Comparison of ENCODE assay signal across 8 cellular contexts in genomic region chr15:58269455-58270414, GRCh38.
DNase-seq lines count a peak whose midpoint lies in the region; ATAC-seq, FAIRE-seq and TF ChIP-seq lines count a peak whose summit lies in the region.

No MANE protein-coding gene starts in this region.

- TF ChIP-seq CTCF in C4-2B (conservative IDR thresholded peaks at IDR 0.05) (peak; percentile 86), foreskin fibroblast (IDR thresholded peaks at IDR 0.05; ENCODE audit: low read depth, low read length) (peak; percentile 72), neutrophil (IDR thresholded peaks at IDR 0.05) (peak; percentile 7), omental fat pad (IDR thresholded peaks at IDR 0.05) (no peak)

- H3K4me3 ChIP-seq in foreskin fibroblast (ENCODE audit: low read depth in 1 of 2, low read length in 2 of 2) (no peak overlapping the region), neutrophil (ENCODE audit: low read depth in 1 of 2, low read length in 1 of 2) (no peak overlapping the region)

- H3K9me3 ChIP-seq in neutrophil = no peaks in the 10 kb centered on the region

- no peaks in the 10 kb centered on the region for H3K4me1 ChIP-seq in neutrophil (ENCODE audit: control insufficient read depth in 1 of 2, insufficient read depth in 1 of 2, low read depth in 1 of 2, low read length in 1 of 2)

- H3K36me3 ChIP-seq in neutrophil = no peaks in the 10 kb centered on the region

- ATAC-seq in omental fat pad (ENCODE audit: low FRiP score) = no peak
- no peak for ATAC-seq in HG03135 (IDR thresholded peaks at IDR 0.05; ENCODE audit: unreplicated experiment)

- H3K27ac ChIP-seq in C4-2B (peak overlapping the region; percentile 31; the same call in 1 of the 2 replicates), neutrophil (no peak overlapping the region)

- peak; percentile 74 for FAIRE-seq in GM18507 (lab: Jason Lieb, UNC)

- no peaks in the 10 kb centered on the region for H3K27me3 ChIP-seq in neutrophil

- DNase-seq in GM18507 (ENCODE audit: extremely low spot score, insufficient read length, low read depth) (peak; percentile 12), NCI-H524 treated with DMSO at 0.1 percent for 48 hours (lab: John Stamatoyannopoulos, UW) (peak; percentile 86), activated T-cell treated with anti-CD3 and anti-CD28 coated beads for 4 hours (peak; percentile 10), foreskin fibroblast (peak; percentile 43 to 78), omental fat pad (ENCODE audit: low spot score) (no peak)

Comparison
In these comparisons a context has a peak if more than half of its experiments do, and no peak if none do; other contexts are left out.
1. CTCF ChIP-seq: peak in C4-2B (single experiment), foreskin fibroblast (single experiment) and neutrophil (single experiment); none in omental fat pad (0 of 3).